In genomic region chr18:46190667-46191066, GRCh38 we compare ENCODE assay signal across 19 cellular contexts.
"Had no signal": no experiment of that assay in that cellular context is flagged by ENCODE, and none has a peak within 500 bp of the region (broad histone marks: within the 10 kb centered on the region; RNA-seq: fewer than 3 reads in every experiment).

No MANE protein-coding gene starts in this region.

- H3K27me3 Mint-ChIP-seq: effector memory CD8-positive, alpha-beta T cell; naive thymus-derived CD8-positive, alpha-beta T cell; stimulated activated memory B cell treated with anti-CD40 and anti-IgM and Interleukin-4, amounts not matched to agents 10 μg/mL and 1 μg/mL and 100 μg/mL, for 72 hours had no signal

- ATAC-seq: effector memory CD8-positive, alpha-beta T cell; gastrocnemius medialis; heart right ventricle; left lung; naive thymus-derived CD8-positive, alpha-beta T cell; stimulated activated memory B cell treated with anti-CD40 and anti-IgM and Interleukin-4, amounts not matched to agents 10 μg/mL and 1 μg/mL and 100 μg/mL, for 72 hours had no signal

- H3K27ac ChIP-seq: ascending aorta, breast epithelium, gastrocnemius medialis, heart right ventricle, left lung, SJSA1, tibial artery had no signal

- DNase-seq: activated CD4-positive, alpha-beta T cell treated with anti-CD3 and anti-CD28 coated beads for 48 hours; activated CD8-positive, alpha-beta memory T cell treated with anti-CD3 and anti-CD28 coated beads for 24 hours; activated gamma-delta T cell treated with Interleukin-2 at 50 U/mL for 16 hours; dermis blood vessel endothelial cell; effector memory CD8-positive, alpha-beta T cell; gastrocnemius medialis; heart right ventricle; left lung; naive thymus-derived CD8-positive, alpha-beta T cell; nucleus accumbens; posterior cingulate gyrus; retina; tibial artery had no signal

- H3K9me3 ChIP-seq: ascending aorta, breast epithelium, gastrocnemius medialis, heart right ventricle, left lung, SJSA1, tibial artery had no signal

- H3K9me3 Mint-ChIP-seq: effector memory CD8-positive, alpha-beta T cell; naive thymus-derived CD8-positive, alpha-beta T cell; stimulated activated memory B cell treated with anti-CD40 and anti-IgM and Interleukin-4, amounts not matched to agents 10 μg/mL and 1 μg/mL and 100 μg/mL, for 72 hours had no signal

- H3K4me3 Mint-ChIP-seq: effector memory CD8-positive, alpha-beta T cell; stimulated activated memory B cell treated with anti-CD40 and anti-IgM and Interleukin-4, amounts not matched to agents 10 μg/mL and 1 μg/mL and 100 μg/mL, for 72 hours had no signal

- FAIRE-seq: islet of Langerhans, urothelium cell line had no signal

- H3K4me1 ChIP-seq: ascending aorta, left lung had no signal

- H3K4me3 ChIP-seq: ascending aorta, breast epithelium, gastrocnemius medialis, heart right ventricle, left lung, SJSA1, tibial artery had no signal

- H3K27me3 ChIP-seq: ascending aorta, breast epithelium, gastrocnemius medialis, heart right ventricle, left lung, SJSA1, tibial artery had no signal

- H3K36me3 ChIP-seq: ascending aorta, breast epithelium, gastrocnemius medialis had no signal

- H3K27ac Mint-ChIP-seq: effector memory CD8-positive, alpha-beta T cell; stimulated activated memory B cell treated with anti-CD40 and anti-IgM and Interleukin-4, amounts not matched to agents 10 μg/mL and 1 μg/mL and 100 μg/mL, for 72 hours had no signal
